18 cellular contexts compared by ENCODE assay signal in the genomic region with DNA sequence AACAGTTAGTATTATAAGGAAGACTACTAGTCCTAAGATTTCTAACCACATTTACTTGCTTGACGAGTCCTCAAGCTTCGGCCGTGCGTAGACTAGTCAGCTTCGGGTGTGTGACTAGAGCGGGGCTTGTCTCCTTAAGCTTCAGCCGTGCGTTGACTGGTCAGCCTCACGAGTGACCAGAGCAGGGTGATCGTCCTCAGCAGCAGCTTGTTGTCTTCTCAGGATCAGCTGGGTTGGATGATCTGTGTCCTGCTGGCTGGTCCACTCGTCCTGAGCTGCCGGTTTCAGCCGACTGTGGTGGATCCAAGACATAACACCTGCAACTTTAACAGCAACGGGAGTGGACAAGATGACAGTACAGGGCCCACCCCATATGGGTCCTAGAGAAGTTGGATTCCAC. TPM values are rescaled to one million over a fixed set of nuclear protein-coding genes. Genes with fewer than 3 reads are reported as not detected.
DNase-seq lines count a peak whose midpoint lies in the region; ATAC-seq, FAIRE-seq and TF ChIP-seq lines count a peak whose summit lies in the region.
"Had no signal": no experiment of that assay in that cellular context is flagged by ENCODE, and none has a peak within 500 bp of the region (broad histone marks: within the 10 kb centered on the region; RNA-seq: fewer than 3 reads in every experiment).

No MANE protein-coding gene starts in this region.

- no peak overlapping the region for H3K4ac ChIP-seq in neuronal stem cell (ENCODE audit: low read length)

- CTCF ChIA-PET in K562 (lab: Yijun Ruan, JAX; ENCODE audit: low intra/inter-chr PET ratio), result no interaction called here

- no peak overlapping the region for H3K23ac ChIP-seq in neuronal stem cell (ENCODE audit: low read depth, low read length, poor library complexity)

- no peak for FAIRE-seq in K562 (lab: Jason Lieb, UNC)
- FAIRE-seq: GM12892, H1 had no signal

- H2BK120ac ChIP-seq in neuronal stem cell (ENCODE audit: low read depth, low read length), result no peak overlapping the region

- BruUV-seq in K562 (replicated peaks; lab: Mats Ljungman, UMichigan), result no TSS peak

- H2BK12ac ChIP-seq in neuronal stem cell (ENCODE audit: low read length), result no peak overlapping the region

- no peaks in the 10 kb centered on the region for H3K36me3 ChIP-seq in K562 (ENCODE audit: control insufficient read depth, insufficient read depth, low read length)
- no peaks in the 10 kb centered on the region for H3K36me3 ChIP-seq in neuronal stem cell (replicated peaks in 1 of 2; ENCODE audit: control insufficient read depth in 2 of 2, insufficient read depth in 2 of 2, low read length in 2 of 2)

- H2AFZ ChIP-seq in K562 (ENCODE audit: low read depth, low read length), result no peak overlapping the region
- H2AFZ ChIP-seq in neuronal stem cell (ENCODE audit: low read length), result no peak overlapping the region
- H2AFZ ChIP-seq: GM23248 had no signal

- no peak overlapping the region for H2AK5ac ChIP-seq in neuronal stem cell (ENCODE audit: low read depth, low read length)

- H3K14ac ChIP-seq in neuronal stem cell (ENCODE audit: low read length), result no peak overlapping the region

- no peak overlapping the region for H3K4me3 Mint-ChIP-seq in chondrocyte (ENCODE audit: unreplicated experiment)
- H3K4me3 Mint-ChIP-seq in mesothelial cell of epicardium, result no peak overlapping the region
- H3K4me3 Mint-ChIP-seq: CD4-positive, alpha-beta memory T cell had no signal

- TF ChIP-seq CTCF in K562 (IDR thresholded peaks at IDR 0.05 in 2 of 3, conservative IDR thresholded peaks at IDR 0.05 in 1 of 3; ENCODE audit: insufficient read depth in 2 of 3, low read depth in 1 of 3, low read length in 3 of 3) (no peak), chondrocyte (IDR thresholded peaks at IDR 0.05) (no peak), mesothelial cell of epicardium (IDR thresholded peaks at IDR 0.05; ENCODE audit: unreplicated experiment) (no peak)

- peaks cover 4% of the 10 kb centered on the region for H3K9me1 ChIP-seq in K562 (ENCODE audit: control insufficient read depth, insufficient read depth, low read length)

- no peak overlapping the region for H3K27ac Mint-ChIP-seq in chondrocyte (ENCODE audit: unreplicated experiment)
- H3K27ac Mint-ChIP-seq in mesothelial cell of epicardium, result no peak overlapping the region
- H3K27ac Mint-ChIP-seq: CD4-positive, alpha-beta memory T cell had no signal

- peaks cover 23 to 35% of the 10 kb centered on the region in 2 experiments for H3K27me3 ChIP-seq in K562 (ENCODE audit: control insufficient read depth in 2 of 2, insufficient read depth in 2 of 2, low read length in 2 of 2)
- peaks cover 0 to 9% (median 0%) of the 10 kb centered on the region in 3 experiments for H3K27me3 ChIP-seq in neuronal stem cell (ENCODE audit: control insufficient read depth in 3 of 3, insufficient read depth in 3 of 3, low read depth in 1 of 3, low read length in 3 of 3)

- no peak overlapping the region for H4K91ac ChIP-seq in neuronal stem cell (ENCODE audit: low read depth, low read length, poor library complexity)

- TF ChIP-seq POLR2A in K562 (conservative IDR thresholded peaks at IDR 0.05), result no peak

- intact Hi-C loops in K562 (cut with micrococcal nuclease), result no loop called here

- H3K27me3 Mint-ChIP-seq in chondrocyte (ENCODE audit: low read depth) (peaks cover 3% of the 10 kb centered on the region), mesothelial cell of epicardium (ENCODE audit: low read depth) (no peaks in the 10 kb centered on the region)

- no peaks in the 10 kb centered on the region for H3K9me3 ChIP-seq in K562 (replicated peaks; ENCODE audit: control insufficient read depth, insufficient read depth, low read depth, low read length)
- no peaks in the 10 kb centered on the region for H3K9me3 ChIP-seq in neuronal stem cell (replicated peaks in 1 of 2; ENCODE audit: control insufficient read depth in 2 of 2, insufficient read depth in 1 of 2, low read depth in 1 of 2, low read length in 2 of 2)

- H3K4me3 ChIP-seq in K562 (no peak overlapping the region), neuronal stem cell (ENCODE audit: low read length in 2 of 2) (no peak overlapping the region)
- H3K4me3 ChIP-seq: GM23248 had no signal

- in situ Hi-C loops in K562 (cut with MboI), result no loop called here

- H3K27ac ChIP-seq in K562 (ENCODE audit: extremely low read depth, low read depth, low read length), result no peak overlapping the region
- H3K27ac ChIP-seq in neuronal stem cell (replicated peaks; ENCODE audit: low read length), result no peak overlapping the region
- H3K27ac ChIP-seq: GM23248 had no signal

- 0 out of 3 replicates have a peak, but pooled peaks have one; percentile 27 for ATAC-seq in K562
- no peak for ATAC-seq in esophagus mucosa

- H3K79me1 ChIP-seq in neuronal stem cell (ENCODE audit: low read depth, low read length), result no peaks in the 10 kb centered on the region

- no peak overlapping the region for H4K8ac ChIP-seq in neuronal stem cell (ENCODE audit: low read depth, low read length)

- H3K9me3 Mint-ChIP-seq in chondrocyte (ENCODE audit: low read depth) (no peaks in the 10 kb centered on the region), mesothelial cell of epicardium (no peaks in the 10 kb centered on the region)
- H3K9me3 Mint-ChIP-seq: CD4-positive, alpha-beta memory T cell had no signal

- POLR2A ChIA-PET in K562 (lab: Yijun Ruan, JAX), result interaction anchor here (0.9 to 1.1 kb wide), 2 partner anchors 13 to 21 kb away, joined by 3 to 5 read pairs; no protein-coding TSS in a partner anchor

- H3K4me1 Mint-ChIP-seq in chondrocyte (ENCODE audit: low read depth) (peaks cover 40% of the 10 kb centered on the region), mesothelial cell of epicardium (peaks cover 38% of the 10 kb centered on the region)
- H3K4me1 Mint-ChIP-seq: CD4-positive, alpha-beta memory T cell had no signal

- H2BK15ac ChIP-seq in neuronal stem cell (ENCODE audit: low read length), result no peak overlapping the region

- no peaks in the 10 kb centered on the region for H4K20me1 ChIP-seq in K562 (replicated peaks; ENCODE audit: control insufficient read depth, insufficient read depth, low read length)

- H3K18ac ChIP-seq in neuronal stem cell (ENCODE audit: low read length), result peak overlapping the region; percentile 63

- 29% methylated on average over 14 of the region's 14 CpGs for WGBS in K562 (ENCODE audit: insufficient coverage, low coverage, missing lambda C conversion rate)
- no CpG with 5 or more reads among the region's 14 CpGs for WGBS in neuronal stem cell (ENCODE audit: extremely low coverage in 2 of 2, insufficient read length in 2 of 2, insufficient replicate concordance in 1 of 2), 2 donors

- H3K4me2 ChIP-seq in K562 (ENCODE audit: insufficient read depth, low read length) (no peak overlapping the region), neuronal stem cell (ENCODE audit: insufficient read depth, low read length, poor library complexity, severe bottlenecking) (no peak overlapping the region)

- H3K4me1 ChIP-seq in K562 (replicated peaks in 1 of 2; ENCODE audit: control insufficient read depth in 2 of 2, insufficient read depth in 2 of 2, low read length in 2 of 2) (no peaks in the 10 kb centered on the region; a peak in 1 of 5 replicates), neuronal stem cell (ENCODE audit: control insufficient read depth in 2 of 2, insufficient read depth in 1 of 2, low read depth in 1 of 2, low read length in 2 of 2) (peaks cover 0 to 8% of the 10 kb centered on the region in 2 donors)

- TF ChIP-seq RAD21 in K562 (CRISPR knock-in tag; conservative IDR thresholded peaks at IDR 0.05 in 1 of 2, IDR thresholded peaks at IDR 0.05 in 1 of 2), result no peak

- TF ChIP-seq EP300 in K562 (IDR thresholded peaks at IDR 0.05; ENCODE audit: low read length), result no peak

- no peak for DNase-seq in K562 (ENCODE audit: extremely low read depth in 1 of 4, low spot score in 3 of 4)
- peak; percentile 57 for DNase-seq in chondrocyte (ENCODE audit: low spot score)
- DNase-seq in neuronal stem cell (ENCODE audit: low spot score), result no peak
- no peak for DNase-seq in mesothelial cell of epicardium (ENCODE audit: low spot score in 2 of 2, unreplicated experiment in 2 of 2)
- DNase-seq in epidermal melanocyte (ENCODE audit: insufficient read length, low spot score), result no peak
- DNase-seq: C1 segment of cervical spinal cord; Calu3; CD4-positive, alpha-beta memory T cell; COR-L47; DMS53; DMS79 treated with DMSO at 0.1 percent for 48 hours; GF-D8; GM23248; H7; HCEC 1CT had no signal

- no peak overlapping the region for H2BK5ac ChIP-seq in neuronal stem cell (ENCODE audit: low read length)

- no peaks in the 10 kb centered on the region for H3K79me2 ChIP-seq in K562 (ENCODE audit: control insufficient read depth, insufficient read depth, low read length)

- H3K9ac ChIP-seq in K562 (ENCODE audit: insufficient read depth in 1 of 2, low read depth in 2 of 2, low read length in 2 of 2) (no peak overlapping the region), neuronal stem cell (ENCODE audit: low read depth, low read length, poor library complexity) (no peak overlapping the region)
- H3K9ac ChIP-seq: GM23248 had no signal

- no peaks in the 10 kb centered on the region for H3K36me3 Mint-ChIP-seq in chondrocyte (ENCODE audit: low read depth)
- no peaks in the 10 kb centered on the region for H3K36me3 Mint-ChIP-seq in mesothelial cell of epicardium
- H3K36me3 Mint-ChIP-seq: CD4-positive, alpha-beta memory T cell had no signal

RNA-seq across cellular contexts. Expression of a gene that starts 16.7 kb away (rescaled TPM):
- 2.0 and 6.1 TPM in 2 replicates for total RNA-seq in K562 (2011; cell fraction: chromatin; rRNA removed; ENCODE audit: low replicate concordance)
- 2.8 and 3.8 TPM in 2 replicates for total RNA-seq in K562 (2011; cell fraction: nucleolus; rRNA removed)
- 2.3 TPM in 2 replicates for total RNA-seq in K562 (2011; cell fraction: nucleoplasm; rRNA removed)
- total RNA-seq in K562 (2014; rRNA removed) (0.09 and 0.45 TPM in 2 replicates), K562 (2014; rRNA removed; fragmentation: Illumina TruSeq; extraction: Trizol) (0.15 and 0.16 TPM in 2 replicates), K562 (2015; rRNA removed; fragmentation: Illumina TruSeq; extraction: Trizol) (0.51 and 0.53 TPM in 2 replicates), K562 (2021) (3.0 and 4.0 TPM in 2 replicates), chondrocyte (0.87 to 1.5 TPM (median 1.1 TPM) in 3 replicates), mesothelial cell of epicardium (4.3 to 5.0 TPM (median 4.6 TPM) in 3 replicates), esophagus mucosa (2.4 TPM)
- polyA plus RNA-seq in K562 (2011; rRNA removed) (0.46 and 0.65 TPM in 2 replicates), K562 (2014; fragmentation: Illumina TruSeq; extraction: Trizol) (0.62 and 0.91 TPM in 2 replicates), K562 (2014; fragmentation: Nextera tagmentation; extraction: Ambion mirVana) (not detected), K562 (2014; rRNA removed) (0.57 and 0.77 TPM in 2 replicates)
- polyA plus RNA-seq in K562 (2011; cell fraction: cytosol; rRNA removed), result 0.32 and 0.43 TPM in 2 replicates
- polyA plus RNA-seq in K562 (2011; cell fraction: nucleus; rRNA removed), result 2.8 and 6.2 TPM in 2 replicates
- 0.77 and 2.3 TPM in 2 replicates for polyA plus RNA-seq in K562 (2012)
- polyA minus RNA-seq in K562 (2011; rRNA and poly(A)+ RNA removed), result 0.14 and 0.21 TPM in 2 replicates
- not detected in 2 replicates for polyA minus RNA-seq in K562 (2011; cell fraction: cytosol; rRNA and poly(A)+ RNA removed)
- polyA minus RNA-seq in K562 (2011; cell fraction: nucleus; rRNA and poly(A)+ RNA removed), result 0.54 and 0.89 TPM in 2 replicates
- polyA plus RNA-seq in neuronal stem cell (2013, experiment 1 of 2), result 3.7 TPM
- polyA plus RNA-seq in neuronal stem cell (2013, experiment 2 of 2), result 4.0 TPM
- polyA plus RNA-seq: GM23248 had no signal

RNA-seq across cellular contexts. Expression of a gene that starts 42.6 kb away (rescaled TPM):
- total RNA-seq in K562 (2011; cell fraction: chromatin; rRNA removed; ENCODE audit: low replicate concordance), result 62.0 and 176 TPM in 2 replicates
- total RNA-seq in K562 (2011; cell fraction: nucleolus; rRNA removed), result 78.8 and 97.7 TPM in 2 replicates
- 55.4 and 58.4 TPM in 2 replicates for total RNA-seq in K562 (2011; cell fraction: nucleoplasm; rRNA removed)
- 27.1 and 36.2 TPM in 2 replicates for total RNA-seq in K562 (2014; rRNA removed)
- 9.4 and 12.0 TPM in 2 replicates for total RNA-seq in K562 (2014; rRNA removed; fragmentation: Illumina TruSeq; extraction: Trizol)
- total RNA-seq in K562 (2015; rRNA removed; fragmentation: Illumina TruSeq; extraction: Trizol), result 25.8 and 25.9 TPM in 2 replicates
- total RNA-seq in K562 (2021), result 28.6 and 37.3 TPM in 2 replicates
- polyA plus RNA-seq in K562 (2011; rRNA removed), result 40.3 and 45.9 TPM in 2 replicates
- 34.7 and 62.2 TPM in 2 replicates for polyA plus RNA-seq in K562 (2011; cell fraction: cytosol; rRNA removed)
- polyA plus RNA-seq in K562 (2011; cell fraction: nucleus; rRNA removed), result 170 and 326 TPM in 2 replicates
- 26.3 and 47.2 TPM in 2 replicates for polyA plus RNA-seq in K562 (2012)
- polyA plus RNA-seq in K562 (2014; fragmentation: Illumina TruSeq; extraction: Trizol), result 28.7 and 34.9 TPM in 2 replicates
- polyA plus RNA-seq in K562 (2014; fragmentation: Nextera tagmentation; extraction: Ambion mirVana), result 1 to 10 TPM in 1 of 2 experiments, under 1 TPM in 1; 0.75 to 2.4 TPM
- polyA plus RNA-seq in K562 (2014; rRNA removed), result 39.5 and 43.3 TPM in 2 replicates
- 12.0 and 17.4 TPM in 2 replicates for polyA minus RNA-seq in K562 (2011; rRNA and poly(A)+ RNA removed)
- 13.6 and 18.5 TPM in 2 replicates for polyA minus RNA-seq in K562 (2011; cell fraction: cytosol; rRNA and poly(A)+ RNA removed)
- polyA minus RNA-seq in K562 (2011; cell fraction: nucleus; rRNA and poly(A)+ RNA removed), result 30.2 and 36.5 TPM in 2 replicates
- total RNA-seq in chondrocyte, result 16.1 to 19.0 TPM (median 17.5 TPM) in 3 replicates
- polyA plus RNA-seq in neuronal stem cell (2013, experiment 1 of 2), result 48.3 TPM
- polyA plus RNA-seq in neuronal stem cell (2013, experiment 2 of 2), result 47.0 TPM
- 78.9 to 83.5 TPM (median 82.9 TPM) in 3 replicates for total RNA-seq in mesothelial cell of epicardium
- 35.0 TPM for total RNA-seq in esophagus mucosa

RNA-seq across cellular contexts. Expression of a gene that starts 47.7 kb away (rescaled TPM):
- total RNA-seq in K562 (2011; cell fraction: chromatin; rRNA removed; ENCODE audit: low replicate concordance), result 66.1 and 166 TPM in 2 replicates
- total RNA-seq in K562 (2011; cell fraction: nucleolus; rRNA removed), result 99.4 and 113 TPM in 2 replicates
- 67.0 and 84.1 TPM in 2 replicates for total RNA-seq in K562 (2011; cell fraction: nucleoplasm; rRNA removed)
- total RNA-seq in K562 (2014; rRNA removed), result 118 and 134 TPM in 2 replicates
- 43.2 and 58.5 TPM in 2 replicates for total RNA-seq in K562 (2014; rRNA removed; fragmentation: Illumina TruSeq; extraction: Trizol)
- 80.7 and 83.7 TPM in 2 replicates for total RNA-seq in K562 (2015; rRNA removed; fragmentation: Illumina TruSeq; extraction: Trizol)
- total RNA-seq in K562 (2021), result 106 and 110 TPM in 2 replicates
- 80.2 TPM in 2 replicates for polyA plus RNA-seq in K562 (2011; rRNA removed)
- 88.7 and 143 TPM in 2 replicates for polyA plus RNA-seq in K562 (2011; cell fraction: cytosol; rRNA removed)
- 254 and 348 TPM in 2 replicates for polyA plus RNA-seq in K562 (2011; cell fraction: nucleus; rRNA removed)
- polyA plus RNA-seq in K562 (2012), result 75.0 and 82.6 TPM in 2 replicates
- 105 and 107 TPM in 2 replicates for polyA plus RNA-seq in K562 (2014; fragmentation: Illumina TruSeq; extraction: Trizol)
- polyA plus RNA-seq in K562 (2014; fragmentation: Nextera tagmentation; extraction: Ambion mirVana), result 1 to 10 TPM; 3.8 to 8.4 TPM
- 95.1 and 107 TPM in 2 replicates for polyA plus RNA-seq in K562 (2014; rRNA removed)
- polyA minus RNA-seq in K562 (2011; rRNA and poly(A)+ RNA removed), result 52.2 and 85.8 TPM in 2 replicates
- 57.6 and 64.2 TPM in 2 replicates for polyA minus RNA-seq in K562 (2011; cell fraction: cytosol; rRNA and poly(A)+ RNA removed)
- 59.4 and 67.3 TPM in 2 replicates for polyA minus RNA-seq in K562 (2011; cell fraction: nucleus; rRNA and poly(A)+ RNA removed)
- total RNA-seq in chondrocyte, result 36.5 to 46.3 TPM (median 38.5 TPM) in 3 replicates
- polyA plus RNA-seq in neuronal stem cell (2013, experiment 1 of 2), result 61.8 TPM
- 62.4 TPM for polyA plus RNA-seq in neuronal stem cell (2013, experiment 2 of 2)
- 80.0 to 85.3 TPM (median 80.2 TPM) in 3 replicates for total RNA-seq in mesothelial cell of epicardium
- total RNA-seq in esophagus mucosa, result 33.6 TPM
